ENCODE assay signal across 19 cellular contexts in genomic region chr4:92529510-92529909, GRCh38.
A peak's percentile ranks its signal among the peaks of the same experiment; 100 is the strongest.
DNase-seq lines count a peak whose midpoint lies in the region; ATAC-seq, FAIRE-seq and TF ChIP-seq lines count a peak whose summit lies in the region.
"Had no signal": no experiment of that assay in that cellular context is flagged by ENCODE, and none has a peak within 500 bp of the region (broad histone marks: within the 10 kb centered on the region; RNA-seq: fewer than 3 reads in every experiment).

No MANE protein-coding gene starts in this region.

- H3K9me3 Mint-ChIP-seq in neural progenitor cell, result no peaks in the 10 kb centered on the region
- peaks cover 4% of the 10 kb centered on the region for H3K9me3 Mint-ChIP-seq in stimulated activated memory B cell treated with anti-CD40 and anti-IgM and Interleukin-4, amounts not matched to agents 10 μg/mL and 1 μg/mL and 100 μg/mL, for 72 hours
- H3K9me3 Mint-ChIP-seq: H9 had no signal

- H3K79me2 ChIP-seq in neural cell (replicated peaks; ENCODE audit: insufficient read depth, low read length) (no peaks in the 10 kb centered on the region), neural progenitor cell (ENCODE audit: low read depth) (no peaks in the 10 kb centered on the region)

- ATAC-seq in stimulated activated memory B cell treated with anti-CD40 and anti-IgM and Interleukin-4, amounts not matched to agents 10 μg/mL and 1 μg/mL and 100 μg/mL, for 72 hours, result no peak
- ATAC-seq: CD8-positive, alpha-beta T cell; K562 had no signal

- H3K27me3 ChIP-seq in WERI-Rb-1 (ENCODE audit: insufficient read depth, low read depth, severe bottlenecking), result no peaks in the 10 kb centered on the region
- no peaks in the 10 kb centered on the region for H3K27me3 ChIP-seq in neural cell (ENCODE audit: insufficient read depth, low read depth, low read length)
- H3K27me3 ChIP-seq in neural progenitor cell, result no peaks in the 10 kb centered on the region
- H3K27me3 ChIP-seq in small intestine (ENCODE audit: control insufficient read depth in 2 of 2, insufficient read depth in 2 of 2, low read length in 2 of 2), result no peaks in the 10 kb centered on the region
- H3K27me3 ChIP-seq: BLaER1 treated with 17β-estradiol and CSF1 and Interleukin-3, amounts not matched to agents 10 nM and 100 nM had no signal

- peak; percentile 35 for TF ChIP-seq RAD21 in neural cell (conservative IDR thresholded peaks at IDR 0.05)

- H2AFZ ChIP-seq in neural cell (ENCODE audit: low read depth, low read length) (no peak overlapping the region), neural progenitor cell (replicated peaks) (no peak overlapping the region)

- no peak overlapping the region for H3K27ac Mint-ChIP-seq in neural progenitor cell
- no peak overlapping the region for H3K27ac Mint-ChIP-seq in stimulated activated memory B cell treated with anti-CD40 and anti-IgM and Interleukin-4, amounts not matched to agents 10 μg/mL and 1 μg/mL and 100 μg/mL, for 72 hours
- H3K27ac Mint-ChIP-seq: B cell; CD8-positive, alpha-beta T cell had no signal

- peaks cover 8% of the 10 kb centered on the region for H3K4me1 Mint-ChIP-seq in neural progenitor cell
- no peaks in the 10 kb centered on the region for H3K4me1 Mint-ChIP-seq in stimulated activated memory B cell treated with anti-CD40 and anti-IgM and Interleukin-4, amounts not matched to agents 10 μg/mL and 1 μg/mL and 100 μg/mL, for 72 hours
- H3K4me1 Mint-ChIP-seq: B cell had no signal

- TF ChIP-seq CTCF in 22Rv1 (IDR thresholded peaks at IDR 0.05), result no peak
- TF ChIP-seq CTCF in WERI-Rb-1 (IDR thresholded peaks at IDR 0.05; ENCODE audit: low read depth, low read length), result no peak
- TF ChIP-seq CTCF in neural cell (IDR thresholded peaks at IDR 0.05; ENCODE audit: poor library complexity, severe bottlenecking), result no peak
- no peak for TF ChIP-seq CTCF in neural progenitor cell (IDR thresholded peaks at IDR 0.05)

- no peaks in the 10 kb centered on the region for H3K27me3 Mint-ChIP-seq in neural progenitor cell (ENCODE audit: insufficient read depth, low read depth)
- no peaks in the 10 kb centered on the region for H3K27me3 Mint-ChIP-seq in stimulated activated memory B cell treated with anti-CD40 and anti-IgM and Interleukin-4, amounts not matched to agents 10 μg/mL and 1 μg/mL and 100 μg/mL, for 72 hours
- H3K27me3 Mint-ChIP-seq: B cell had no signal

- H3K4me1 ChIP-seq in neural progenitor cell (peaks cover 8% of the 10 kb centered on the region), small intestine (ENCODE audit: control insufficient read depth in 2 of 2, insufficient read depth in 1 of 2, low read depth in 1 of 2, low read length in 1 of 2) (no peaks in the 10 kb centered on the region)
- H3K4me1 ChIP-seq: BLaER1 treated with 17β-estradiol and CSF1 and Interleukin-3, amounts not matched to agents 10 nM and 100 nM had no signal

- WGBS in small intestine, 3 donors, result 80 to 88% (median 83%) methylated on average over 2 of the region's 2 CpGs

- FAIRE-seq in small intestine (lab: Jason Lieb, UNC), result no peak
- FAIRE-seq: G401.6, GM12892, GM18507, K562 had no signal

- H3F3A ChIP-seq in neural cell (ENCODE audit: insufficient read depth, low read length, poor library complexity, severe bottlenecking), result no peaks in the 10 kb centered on the region
- peaks cover 6% of the 10 kb centered on the region for H3F3A ChIP-seq in neural progenitor cell (ENCODE audit: low read depth)

- no peak overlapping the region for H3K4me3 Mint-ChIP-seq in neural progenitor cell
- H3K4me3 Mint-ChIP-seq in stimulated activated memory B cell treated with anti-CD40 and anti-IgM and Interleukin-4, amounts not matched to agents 10 μg/mL and 1 μg/mL and 100 μg/mL, for 72 hours, result no peak overlapping the region
- H3K4me3 Mint-ChIP-seq: B cell; CD8-positive, alpha-beta T cell; H9 had no signal

- H4K20me1 ChIP-seq in neural cell (ENCODE audit: insufficient read depth) (no peaks in the 10 kb centered on the region), neural progenitor cell (ENCODE audit: low read depth) (no peaks in the 10 kb centered on the region)
- H4K20me1 ChIP-seq: BLaER1 treated with 17β-estradiol and CSF1 and Interleukin-3, amounts not matched to agents 10 nM and 100 nM had no signal

- no peaks in the 10 kb centered on the region for H3K36me3 ChIP-seq in WERI-Rb-1
- H3K36me3 ChIP-seq in neural cell (ENCODE audit: insufficient read depth, low read length), result no peaks in the 10 kb centered on the region
- no peaks in the 10 kb centered on the region for H3K36me3 ChIP-seq in neural progenitor cell
- H3K36me3 ChIP-seq in small intestine (ENCODE audit: control insufficient read depth in 2 of 2, insufficient read depth in 2 of 2, low read length in 2 of 2), result no peaks in the 10 kb centered on the region
- H3K36me3 ChIP-seq: BLaER1 treated with 17β-estradiol and CSF1 and Interleukin-3, amounts not matched to agents 10 nM and 100 nM had no signal

- H3K4me3 ChIP-seq in WERI-Rb-1 (ENCODE audit: low read depth, low read length) (no peak overlapping the region), neural cell (ENCODE audit: low read length) (peak overlapping the region; percentile 19), neural progenitor cell (no peak overlapping the region), small intestine (ENCODE audit: low read depth in 1 of 2, low read length in 2 of 2) (no peak overlapping the region)
- H3K4me3 ChIP-seq: BLaER1 treated with 17β-estradiol and CSF1 and Interleukin-3, amounts not matched to agents 10 nM and 100 nM; K562 had no signal

- H3K9me2 ChIP-seq in neural cell (ENCODE audit: insufficient read depth, low read length), result no peaks in the 10 kb centered on the region

- DNase-seq in NCI-H69 (lab: John Stamatoyannopoulos, UW), result peak; percentile 34
- DNase-seq in WERI-Rb-1, result peak; percentile 74
- no peak for DNase-seq in neural progenitor cell (ENCODE audit: low spot score)
- no peak for DNase-seq in small intestine
- no peak for DNase-seq in AML-193 (lab: John Stamatoyannopoulos, UW)
- DNase-seq: 8988T; Calu3; CD8-positive, alpha-beta T cell; H9; IMR-90 had no signal

- H3K36me3 Mint-ChIP-seq in neural progenitor cell, result no peaks in the 10 kb centered on the region
- H3K36me3 Mint-ChIP-seq in stimulated activated memory B cell treated with anti-CD40 and anti-IgM and Interleukin-4, amounts not matched to agents 10 μg/mL and 1 μg/mL and 100 μg/mL, for 72 hours, result no peaks in the 10 kb centered on the region
- H3K36me3 Mint-ChIP-seq: CD8-positive, alpha-beta T cell had no signal

- H3K9me3 ChIP-seq in WERI-Rb-1 (ENCODE audit: severe bottlenecking) (no peaks in the 10 kb centered on the region), neural cell (ENCODE audit: low read length) (no peaks in the 10 kb centered on the region), neural progenitor cell (ENCODE audit: low read depth) (no peaks in the 10 kb centered on the region), small intestine (ENCODE audit: control insufficient read depth, low read depth) (no peaks in the 10 kb centered on the region)
- H3K9me3 ChIP-seq: BLaER1 treated with 17β-estradiol and CSF1 and Interleukin-3, amounts not matched to agents 10 nM and 100 nM had no signal

- H3K9ac ChIP-seq in neural cell (ENCODE audit: low read length), result peak overlapping the region; percentile 6
- no peak overlapping the region for H3K9ac ChIP-seq in neural progenitor cell
- H3K9ac ChIP-seq: BLaER1 treated with 17β-estradiol and CSF1 and Interleukin-3, amounts not matched to agents 10 nM and 100 nM had no signal

- peak overlapping the region; percentile 5 for H3K4me2 ChIP-seq in neural cell (ENCODE audit: low read length)
- H3K4me2 ChIP-seq in neural progenitor cell, result no peak overlapping the region
- H3K4me2 ChIP-seq: BLaER1 treated with 17β-estradiol and CSF1 and Interleukin-3, amounts not matched to agents 10 nM and 100 nM had no signal

- peak; percentile 98 for TF ChIP-seq EP300 in neural cell (conservative IDR thresholded peaks at IDR 0.05; ENCODE audit: poor library complexity, severe bottlenecking)

- H3K27ac ChIP-seq in 22Rv1 (peak overlapping the region; percentile 70), WERI-Rb-1 (no peak overlapping the region), neural cell (ENCODE audit: low read length) (peak overlapping the region; percentile 85), neural progenitor cell (no peak overlapping the region), small intestine (ENCODE audit: low read depth in 1 of 2, low read length in 1 of 2) (no peak overlapping the region)
- H3K27ac ChIP-seq: BLaER1 treated with 17β-estradiol and CSF1 and Interleukin-3, amounts not matched to agents 10 nM and 100 nM had no signal

TF ChIP-seq in neural cell, 6 proteins besides CTCF, POLR2A, EP300 and RAD21:
- TF ChIP-seq SMC3 (conservative IDR thresholded peaks at IDR 0.05; ENCODE audit: poor library complexity) (no peak), POLR2AphosphoS5 (IDR thresholded peaks at IDR 0.05) (peak; percentile 90), REST (IDR thresholded peaks at IDR 0.05; ENCODE audit: borderline replicate concordance) (peak; percentile 93), TAF1 (IDR thresholded peaks at IDR 0.05; ENCODE audit: low read depth) (no peak), EZH2 (IDR thresholded peaks at IDR 0.05; ENCODE audit: borderline replicate concordance, insufficient read depth, low read length, poor library complexity, severe bottlenecking) (no peak), MXI1 (conservative IDR thresholded peaks at IDR 0.05; ENCODE audit: poor library complexity, severe bottlenecking) (no peak)

Comparison
In these comparisons a context has a peak if more than half of its experiments do, and no peak if none do; other contexts are left out.
1. H3K27ac ChIP-seq: peak in 22Rv1 (single experiment) and neural cell (single experiment); none in WERI-Rb-1 (single experiment), neural progenitor cell (single experiment) and small intestine (0 of 2).
2. DNase-seq: peak in NCI-H69 (single experiment) and WERI-Rb-1 (single experiment); none in neural progenitor cell (single experiment), small intestine (single experiment) and AML-193 (0 of 2).